ENCODE assay signal across 1 cellular context in genomic region chr19:966481-967088, GRCh38.
TF ChIP-seq lines count a peak whose summit lies in the region.

No MANE protein-coding gene starts in this region.

TF ChIP-seq in K562, 482 proteins besides CTCF, POLR2A, EP300 and RAD21 (continued from another document):
- TF ChIP-seq HBP1 (CRISPR knock-in tag; IDR thresholded peaks at IDR 0.05), result no peak
- no peak for TF ChIP-seq RBM39 (optimal IDR thresholded peaks at IDR 0.05; ENCODE audit: low read depth, low read length)
- TF ChIP-seq SRSF1 (IDR thresholded peaks at IDR 0.05; ENCODE audit: low read depth, low read length), result no peak
- TF ChIP-seq KLF13 (tag; IDR thresholded peaks at IDR 0.05; ENCODE audit: borderline replicate concordance, low read depth), result no peak
- no peak for TF ChIP-seq ZNF740 (CRISPR knock-in tag; IDR thresholded peaks at IDR 0.05)
- no peak for TF ChIP-seq ZNF740 (tag; IDR thresholded peaks at IDR 0.05)
- TF ChIP-seq ZBTB11 (CRISPR knock-in tag; IDR thresholded peaks at IDR 0.05), result no peak
- TF ChIP-seq CCAR2 (IDR thresholded peaks at IDR 0.05; ENCODE audit: low read depth, low read length), result no peak
- no peak for TF ChIP-seq CHD1 (IDR thresholded peaks at IDR 0.05; ENCODE audit: low read length)
- no peak for TF ChIP-seq SNIP1 (IDR thresholded peaks at IDR 0.05; ENCODE audit: low read depth)
- TF ChIP-seq MEF2D (tag; conservative IDR thresholded peaks at IDR 0.05; ENCODE audit: low read depth), result no peak
- peak; percentile 91 for TF ChIP-seq ZNF121 (CRISPR knock-in tag; conservative IDR thresholded peaks at IDR 0.05)
- no peak for TF ChIP-seq CAMTA2 (CRISPR knock-in tag; conservative IDR thresholded peaks at IDR 0.05)
- TF ChIP-seq TFAM (CRISPR knock-in tag; conservative IDR thresholded peaks at IDR 0.05), result no peak
- peak; percentile 56; the same call in 1 of the 2 replicates for TF ChIP-seq CEBPG (CRISPR knock-in tag; IDR thresholded peaks at IDR 0.05)
- TF ChIP-seq CEBPG (tag; conservative IDR thresholded peaks at IDR 0.05 in 1 of 2, IDR thresholded peaks at IDR 0.05 in 1 of 2), result no peak
